1 cellular context compared by ENCODE assay signal in the genomic region with DNA sequence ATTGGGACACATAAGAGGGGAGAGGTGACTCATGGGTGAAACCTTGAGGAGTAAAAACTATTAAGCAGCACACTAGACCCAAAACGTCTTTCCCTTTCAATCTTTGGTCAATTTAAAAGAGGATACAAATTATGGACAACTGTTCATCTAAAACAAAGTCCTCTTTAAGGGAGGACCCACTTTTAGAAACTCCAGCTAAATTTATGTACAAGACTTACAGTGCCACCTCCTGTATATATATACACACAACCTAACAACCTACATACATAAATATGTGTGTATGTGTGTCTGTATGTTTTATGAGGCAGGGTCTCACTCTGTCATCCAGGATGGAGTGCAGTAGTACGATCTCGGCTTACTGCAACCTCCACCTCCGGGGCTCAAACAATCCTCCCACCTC.
TF ChIP-seq lines count a peak whose summit lies in the region.

No MANE protein-coding gene starts in this region.

TF ChIP-seq in HepG2, 621 proteins besides CTCF, POLR2A, EP300 and RAD21:
- TF ChIP-seq STAG1 (CRISPR knock-in tag; IDR thresholded peaks at IDR 0.05) (peak; percentile 44; the same call in 1 of the 2 replicates), HCFC1 (IDR thresholded peaks at IDR 0.05; ENCODE audit: low read depth, low read length) (no peak), ZNF263 (CRISPR knock-in tag; IDR thresholded peaks at IDR 0.05) (peak; percentile 64; the same call in 1 of the 2 replicates), PHF20 (CRISPR knock-in tag; IDR thresholded peaks at IDR 0.05) (no peak)
- TF ChIP-seq, protein P1, sequence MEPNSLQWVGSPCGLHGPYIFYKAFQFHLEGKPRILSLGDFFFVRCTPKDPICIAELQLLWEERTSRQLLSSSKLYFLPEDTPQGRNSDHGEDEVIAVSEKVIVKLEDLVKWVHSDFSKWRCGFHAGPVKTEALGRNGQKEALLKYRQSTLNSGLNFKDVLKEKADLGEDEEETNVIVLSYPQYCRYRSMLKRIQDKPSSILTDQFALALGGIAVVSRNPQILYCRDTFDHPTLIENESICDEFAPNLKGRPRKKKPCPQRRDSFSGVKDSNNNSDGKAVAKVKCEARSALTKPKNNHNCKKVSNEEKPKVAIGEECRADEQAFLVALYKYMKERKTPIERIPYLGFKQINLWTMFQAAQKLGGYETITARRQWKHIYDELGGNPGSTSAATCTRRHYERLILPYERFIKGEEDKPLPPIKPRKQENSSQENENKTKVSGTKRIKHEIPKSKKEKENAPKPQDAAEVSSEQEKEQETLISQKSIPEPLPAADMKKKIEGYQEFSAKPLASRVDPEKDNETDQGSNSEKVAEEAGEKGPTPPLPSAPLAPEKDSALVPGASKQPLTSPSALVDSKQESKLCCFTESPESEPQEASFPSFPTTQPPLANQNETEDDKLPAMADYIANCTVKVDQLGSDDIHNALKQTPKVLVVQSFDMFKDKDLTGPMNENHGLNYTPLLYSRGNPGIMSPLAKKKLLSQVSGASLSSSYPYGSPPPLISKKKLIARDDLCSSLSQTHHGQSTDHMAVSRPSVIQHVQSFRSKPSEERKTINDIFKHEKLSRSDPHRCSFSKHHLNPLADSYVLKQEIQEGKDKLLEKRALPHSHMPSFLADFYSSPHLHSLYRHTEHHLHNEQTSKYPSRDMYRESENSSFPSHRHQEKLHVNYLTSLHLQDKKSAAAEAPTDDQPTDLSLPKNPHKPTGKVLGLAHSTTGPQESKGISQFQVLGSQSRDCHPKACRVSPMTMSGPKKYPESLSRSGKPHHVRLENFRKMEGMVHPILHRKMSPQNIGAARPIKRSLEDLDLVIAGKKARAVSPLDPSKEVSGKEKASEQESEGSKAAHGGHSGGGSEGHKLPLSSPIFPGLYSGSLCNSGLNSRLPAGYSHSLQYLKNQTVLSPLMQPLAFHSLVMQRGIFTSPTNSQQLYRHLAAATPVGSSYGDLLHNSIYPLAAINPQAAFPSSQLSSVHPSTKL (CRISPR knock-in tag; IDR thresholded peaks at IDR 0.05) = no peak
